ENCODE assay signal across 2 cellular contexts in the genomic region with DNA sequence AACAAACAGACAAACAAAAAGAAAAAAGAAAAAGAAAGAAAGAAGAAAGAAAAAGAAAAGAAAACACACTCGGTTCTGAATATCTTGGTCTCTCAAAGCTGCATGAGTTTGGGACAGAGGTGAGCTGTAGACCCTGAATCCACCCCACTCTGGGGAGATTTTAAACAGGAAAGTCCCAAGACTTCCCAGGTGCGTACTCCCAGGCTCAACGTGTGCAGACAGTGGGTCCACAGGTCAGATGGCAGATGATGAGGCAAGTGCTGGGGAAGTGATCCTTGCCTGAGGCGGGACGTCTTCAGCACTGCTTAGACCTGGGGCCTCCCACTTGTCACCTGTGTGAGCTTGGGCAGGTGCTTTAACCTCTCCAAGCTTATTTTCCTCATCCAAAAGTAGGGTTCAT.
TF ChIP-seq lines count a peak whose summit lies in the region.

No MANE protein-coding gene starts in this region.

TF ChIP-seq in GM12878, 131 proteins besides CTCF, POLR2A, EP300 and RAD21 (continues in another document):
- TF ChIP-seq IKZF2 (IDR thresholded peaks at IDR 0.05) (no peak), EED (IDR thresholded peaks at IDR 0.05; ENCODE audit: low read depth) (no peak), MYB (IDR thresholded peaks at IDR 0.05; ENCODE audit: borderline replicate concordance, low read depth, low read length) (no peak), TBL1XR1 (IDR thresholded peaks at IDR 0.05; ENCODE audit: low read depth, low read length) (no peak), RB1 (IDR thresholded peaks at IDR 0.05; ENCODE audit: borderline replicate concordance) (no peak), CHD2 (IDR thresholded peaks at IDR 0.05; ENCODE audit: borderline replicate concordance, low read depth, low read length) (no peak), NR2F1 (conservative IDR thresholded peaks at IDR 0.05) (peak; percentile 38; the same call in 1 of the 2 replicates), SPI1 (IDR thresholded peaks at IDR 0.05; ENCODE audit: borderline replicate concordance, insufficient read depth, low read depth, low read length) (peak; percentile 59; the same call in 1 of the 2 replicates), RUNX3 (IDR thresholded peaks at IDR 0.05; ENCODE audit: low read length) (no peak), ZNF24 (IDR thresholded peaks at IDR 0.05) (no peak), GATAD2B (conservative IDR thresholded peaks at IDR 0.05; ENCODE audit: low read depth) (no peak), DPF2 (IDR thresholded peaks at IDR 0.05) (peak; percentile 36; the same call in 1 of the 2 replicates), NR2C1 (IDR thresholded peaks at IDR 0.05) (no peak), SMC3 (IDR thresholded peaks at IDR 0.05; ENCODE audit: borderline replicate concordance, low read length) (no peak), IKZF1 (conservative IDR thresholded peaks at IDR 0.05) (peak; percentile 28; the same call in 1 of the 2 replicates)
- TF ChIP-seq, protein P1, sequence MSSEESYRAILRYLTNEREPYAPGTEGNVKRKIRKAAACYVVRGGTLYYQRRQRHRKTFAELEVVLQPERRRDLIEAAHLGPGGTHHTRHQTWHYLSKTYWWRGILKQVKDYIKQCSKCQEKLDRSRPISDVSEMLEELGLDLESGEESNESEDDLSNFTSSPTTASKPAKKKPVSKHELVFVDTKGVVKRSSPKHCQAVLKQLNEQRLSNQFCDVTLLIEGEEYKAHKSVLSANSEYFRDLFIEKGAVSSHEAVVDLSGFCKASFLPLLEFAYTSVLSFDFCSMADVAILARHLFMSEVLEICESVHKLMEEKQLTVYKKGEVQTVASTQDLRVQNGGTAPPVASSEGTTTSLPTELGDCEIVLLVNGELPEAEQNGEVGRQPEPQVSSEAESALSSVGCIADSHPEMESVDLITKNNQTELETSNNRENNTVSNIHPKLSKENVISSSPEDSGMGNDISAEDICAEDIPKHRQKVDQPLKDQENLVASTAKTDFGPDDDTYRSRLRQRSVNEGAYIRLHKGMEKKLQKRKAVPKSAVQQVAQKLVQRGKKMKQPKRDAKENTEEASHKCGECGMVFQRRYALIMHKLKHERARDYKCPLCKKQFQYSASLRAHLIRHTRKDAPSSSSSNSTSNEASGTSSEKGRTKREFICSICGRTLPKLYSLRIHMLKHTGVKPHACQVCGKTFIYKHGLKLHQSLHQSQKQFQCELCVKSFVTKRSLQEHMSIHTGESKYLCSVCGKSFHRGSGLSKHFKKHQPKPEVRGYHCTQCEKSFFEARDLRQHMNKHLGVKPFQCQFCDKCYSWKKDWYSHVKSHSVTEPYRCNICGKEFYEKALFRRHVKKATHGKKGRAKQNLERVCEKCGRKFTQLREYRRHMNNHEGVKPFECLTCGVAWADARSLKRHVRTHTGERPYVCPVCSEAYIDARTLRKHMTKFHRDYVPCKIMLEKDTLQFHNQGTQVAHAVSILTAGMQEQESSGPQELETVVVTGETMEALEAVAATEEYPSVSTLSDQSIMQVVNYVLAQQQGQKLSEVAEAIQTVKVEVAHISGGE (CRISPR knock-in tag; IDR thresholded peaks at IDR 0.05): no peak
- TF ChIP-seq, protein P2, sequence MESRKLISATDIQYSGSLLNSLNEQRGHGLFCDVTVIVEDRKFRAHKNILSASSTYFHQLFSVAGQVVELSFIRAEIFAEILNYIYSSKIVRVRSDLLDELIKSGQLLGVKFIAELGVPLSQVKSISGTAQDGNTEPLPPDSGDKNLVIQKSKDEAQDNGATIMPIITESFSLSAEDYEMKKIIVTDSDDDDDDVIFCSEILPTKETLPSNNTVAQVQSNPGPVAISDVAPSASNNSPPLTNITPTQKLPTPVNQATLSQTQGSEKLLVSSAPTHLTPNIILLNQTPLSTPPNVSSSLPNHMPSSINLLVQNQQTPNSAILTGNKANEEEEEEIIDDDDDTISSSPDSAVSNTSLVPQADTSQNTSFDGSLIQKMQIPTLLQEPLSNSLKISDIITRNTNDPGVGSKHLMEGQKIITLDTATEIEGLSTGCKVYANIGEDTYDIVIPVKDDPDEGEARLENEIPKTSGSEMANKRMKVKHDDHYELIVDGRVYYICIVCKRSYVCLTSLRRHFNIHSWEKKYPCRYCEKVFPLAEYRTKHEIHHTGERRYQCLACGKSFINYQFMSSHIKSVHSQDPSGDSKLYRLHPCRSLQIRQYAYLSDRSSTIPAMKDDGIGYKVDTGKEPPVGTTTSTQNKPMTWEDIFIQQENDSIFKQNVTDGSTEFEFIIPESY (IDR thresholded peaks at IDR 0.05): no peak
- TF ChIP-seq, protein P3, sequence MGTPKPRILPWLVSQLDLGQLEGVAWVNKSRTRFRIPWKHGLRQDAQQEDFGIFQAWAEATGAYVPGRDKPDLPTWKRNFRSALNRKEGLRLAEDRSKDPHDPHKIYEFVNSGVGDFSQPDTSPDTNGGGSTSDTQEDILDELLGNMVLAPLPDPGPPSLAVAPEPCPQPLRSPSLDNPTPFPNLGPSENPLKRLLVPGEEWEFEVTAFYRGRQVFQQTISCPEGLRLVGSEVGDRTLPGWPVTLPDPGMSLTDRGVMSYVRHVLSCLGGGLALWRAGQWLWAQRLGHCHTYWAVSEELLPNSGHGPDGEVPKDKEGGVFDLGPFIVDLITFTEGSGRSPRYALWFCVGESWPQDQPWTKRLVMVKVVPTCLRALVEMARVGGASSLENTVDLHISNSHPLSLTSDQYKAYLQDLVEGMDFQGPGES (IDR thresholded peaks at IDR 0.05): no peak
- TF ChIP-seq, protein P4, sequence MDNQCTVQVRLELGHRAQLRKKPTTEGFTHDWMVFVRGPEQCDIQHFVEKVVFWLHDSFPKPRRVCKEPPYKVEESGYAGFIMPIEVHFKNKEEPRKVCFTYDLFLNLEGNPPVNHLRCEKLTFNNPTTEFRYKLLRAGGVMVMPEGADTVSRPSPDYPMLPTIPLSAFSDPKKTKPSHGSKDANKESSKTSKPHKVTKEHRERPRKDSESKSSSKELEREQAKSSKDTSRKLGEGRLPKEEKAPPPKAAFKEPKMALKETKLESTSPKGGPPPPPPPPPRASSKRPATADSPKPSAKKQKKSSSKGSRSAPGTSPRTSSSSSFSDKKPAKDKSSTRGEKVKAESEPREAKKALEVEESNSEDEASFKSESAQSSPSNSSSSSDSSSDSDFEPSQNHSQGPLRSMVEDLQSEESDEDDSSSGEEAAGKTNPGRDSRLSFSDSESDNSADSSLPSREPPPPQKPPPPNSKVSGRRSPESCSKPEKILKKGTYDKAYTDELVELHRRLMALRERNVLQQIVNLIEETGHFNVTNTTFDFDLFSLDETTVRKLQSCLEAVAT (IDR thresholded peaks at IDR 0.05): no peak
- TF ChIP-seq, protein P5, sequence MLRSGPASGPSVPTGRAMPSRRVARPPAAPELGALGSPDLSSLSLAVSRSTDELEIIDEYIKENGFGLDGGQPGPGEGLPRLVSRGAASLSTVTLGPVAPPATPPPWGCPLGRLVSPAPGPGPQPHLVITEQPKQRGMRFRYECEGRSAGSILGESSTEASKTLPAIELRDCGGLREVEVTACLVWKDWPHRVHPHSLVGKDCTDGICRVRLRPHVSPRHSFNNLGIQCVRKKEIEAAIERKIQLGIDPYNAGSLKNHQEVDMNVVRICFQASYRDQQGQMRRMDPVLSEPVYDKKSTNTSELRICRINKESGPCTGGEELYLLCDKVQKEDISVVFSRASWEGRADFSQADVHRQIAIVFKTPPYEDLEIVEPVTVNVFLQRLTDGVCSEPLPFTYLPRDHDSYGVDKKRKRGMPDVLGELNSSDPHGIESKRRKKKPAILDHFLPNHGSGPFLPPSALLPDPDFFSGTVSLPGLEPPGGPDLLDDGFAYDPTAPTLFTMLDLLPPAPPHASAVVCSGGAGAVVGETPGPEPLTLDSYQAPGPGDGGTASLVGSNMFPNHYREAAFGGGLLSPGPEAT (IDR thresholded peaks at IDR 0.05; ENCODE audit: low read depth): peak; percentile 70; the same call in 1 of the 2 replicates

TF ChIP-seq in SK-N-SH, 30 proteins besides CTCF, POLR2A, EP300 and RAD21:
- TF ChIP-seq, protein P6, sequence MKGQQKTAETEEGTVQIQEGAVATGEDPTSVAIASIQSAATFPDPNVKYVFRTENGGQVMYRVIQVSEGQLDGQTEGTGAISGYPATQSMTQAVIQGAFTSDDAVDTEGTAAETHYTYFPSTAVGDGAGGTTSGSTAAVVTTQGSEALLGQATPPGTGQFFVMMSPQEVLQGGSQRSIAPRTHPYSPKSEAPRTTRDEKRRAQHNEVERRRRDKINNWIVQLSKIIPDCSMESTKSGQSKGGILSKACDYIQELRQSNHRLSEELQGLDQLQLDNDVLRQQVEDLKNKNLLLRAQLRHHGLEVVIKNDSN (IDR thresholded peaks at IDR 0.05; ENCODE audit: borderline replicate concordance, low read depth): no peak
- TF ChIP-seq SMC3 (IDR thresholded peaks at IDR 0.05; ENCODE audit: low read depth, low read length): no peak
TF ChIP-seq in SK-N-SH: peak in this region for 0.
